In genomic region chr9:88991066-88992030, GRCh38 we compare ENCODE assay signal across 7 cellular contexts. TPM values are rescaled to one million over a fixed set of nuclear protein-coding genes. Genes with fewer than 3 reads are reported as not detected.
A peak's percentile ranks its signal among the peaks of the same experiment; 100 is the strongest.
DNase-seq lines count a peak whose midpoint lies in the region; ATAC-seq and TF ChIP-seq lines count a peak whose summit lies in the region.

S1PR3 (plus strand) TSS chr9:88991468; CDS start chr9:89001201, 9,733 bp downstream.

- peak within 1 kb of the TSS; percentile 87 for H3K4me2 ChIP-seq in fibroblast of lung (ENCODE audit: extremely low read depth, insufficient read depth, low read length)

- H3K27me3 Mint-ChIP-seq in HFFc6 (ENCODE audit: insufficient read depth), result no peaks in the 10 kb centered on the region; the same call in 1 of the 2 replicates
- peaks cover 26% of the 10 kb centered on the region for H3K27me3 Mint-ChIP-seq in activated CD8-positive, alpha-beta T cell treated with anti-CD3 and anti-CD28 coated beads for 36 hours
- H3K27me3 Mint-ChIP-seq in naive thymus-derived CD4-positive, alpha-beta T cell, result peaks cover 43 to 50% (median 45%) of the 10 kb centered on the region in 5 donors

- H3K27ac ChIP-seq in fibroblast of lung (ENCODE audit: insufficient read depth, low read length), result peak within 1 kb of the TSS; percentile 43
- no peak within 1 kb of the TSS for H3K27ac ChIP-seq in naive thymus-derived CD4-positive, alpha-beta T cell (ENCODE audit: low read depth, low read length)
- H3K27ac ChIP-seq in tibial nerve, result peak within 1 kb of the TSS; percentile 68 to 93 (median 84)

- H4K20me1 ChIP-seq in fibroblast of lung (ENCODE audit: control insufficient read depth, extremely low read depth, insufficient read depth, low read length), result no peaks in the 10 kb centered on the region

- POLR2A ChIA-PET in activated CD8-positive, alpha-beta T cell treated with anti-CD3 and anti-CD28 coated beads for 36 hours (lab: Charles Lee), result no interaction called here
- POLR2A ChIA-PET in naive thymus-derived CD4-positive, alpha-beta T cell (lab: Charles Lee), result no interaction called here

- H3K27ac Mint-ChIP-seq in HFFc6, result peak within 1 kb of the TSS; percentile 72; the same call in 1 of the 2 replicates
- H3K27ac Mint-ChIP-seq in activated CD8-positive, alpha-beta T cell treated with anti-CD3 and anti-CD28 coated beads for 36 hours, result no peak within 1 kb of the TSS
- no peak within 1 kb of the TSS for H3K27ac Mint-ChIP-seq in naive thymus-derived CD4-positive, alpha-beta T cell

- peak within 1 kb of the TSS; percentile 98 for H3K4me3 Mint-ChIP-seq in HFFc6
- H3K4me3 Mint-ChIP-seq in activated CD8-positive, alpha-beta T cell treated with anti-CD3 and anti-CD28 coated beads for 36 hours, result peak within 1 kb of the TSS; percentile 61
- H3K4me3 Mint-ChIP-seq in naive thymus-derived CD4-positive, alpha-beta T cell, result peak within 1 kb of the TSS; percentile 38 to 78 (median 56)

- CTCF ChIA-PET in activated CD8-positive, alpha-beta T cell treated with anti-CD3 and anti-CD28 coated beads for 36 hours (lab: Charles Lee), result interaction anchor here (1.0 to 1.4 kb wide), 2 partner anchors 10 to 38 kb away, joined by 3 read pairs; no protein-coding TSS in a partner anchor
- CTCF ChIA-PET in naive thymus-derived CD4-positive, alpha-beta T cell (lab: Charles Lee), result no interaction called here

- peak in 1 of 2 donors; percentile 58 for TF ChIP-seq POLR2A in tibial nerve (IDR thresholded peaks at IDR 0.05)

- H3K27me3 ChIP-seq in fibroblast of lung (ENCODE audit: control insufficient read depth, insufficient read depth, low read length), result no peaks in the 10 kb centered on the region
- H3K27me3 ChIP-seq in naive thymus-derived CD4-positive, alpha-beta T cell (ENCODE audit: control insufficient read depth in 2 of 2, insufficient read depth in 2 of 2, low read length in 2 of 2), result peaks cover 0 to 17% of the 10 kb centered on the region in 2 donors
- H3K27me3 ChIP-seq in tibial nerve, result no peaks in the 10 kb centered on the region

- DNase-seq in HFFc6 (no peak), fibroblast of lung (ENCODE audit: low read depth in 2 of 2) (peak; percentile 45 to 60), tibial nerve (ENCODE audit: low spot score in 2 of 2) (peak; percentile 29 to 31), NCI-H1417 (lab: John Stamatoyannopoulos, UW) (no peak)
- peak; percentile 42 for DNase-seq in activated CD8-positive, alpha-beta T cell treated with anti-CD3 and anti-CD28 coated beads for 36 hours
- peak in 5 of 9 donors; percentile 6 to 60 (median 13) for DNase-seq in naive thymus-derived CD4-positive, alpha-beta T cell

- H3K9me3 Mint-ChIP-seq in HFFc6, result no peaks in the 10 kb centered on the region
- no peaks in the 10 kb centered on the region for H3K9me3 Mint-ChIP-seq in activated CD8-positive, alpha-beta T cell treated with anti-CD3 and anti-CD28 coated beads for 36 hours
- peaks cover 0 to 2% (median 0%) of the 10 kb centered on the region in 11 donors for H3K9me3 Mint-ChIP-seq in naive thymus-derived CD4-positive, alpha-beta T cell

- no peaks in the 10 kb centered on the region for H3K36me3 Mint-ChIP-seq in HFFc6 (ENCODE audit: low read depth)
- no peaks in the 10 kb centered on the region for H3K36me3 Mint-ChIP-seq in activated CD8-positive, alpha-beta T cell treated with anti-CD3 and anti-CD28 coated beads for 36 hours (ENCODE audit: low read depth)
- H3K36me3 Mint-ChIP-seq in naive thymus-derived CD4-positive, alpha-beta T cell, result no peaks in the 10 kb centered on the region

- peak; percentile 38 for ATAC-seq in activated CD8-positive, alpha-beta T cell treated with anti-CD3 and anti-CD28 coated beads for 36 hours
- ATAC-seq in naive thymus-derived CD4-positive, alpha-beta T cell, result peak; percentile 39
- ATAC-seq in GM19351 (IDR thresholded peaks at IDR 0.05; ENCODE audit: unreplicated experiment), result no peak

- TF ChIP-seq CTCF in HFFc6 (IDR thresholded peaks at IDR 0.05), result peak; percentile 49
- no peak for TF ChIP-seq CTCF in activated CD8-positive, alpha-beta T cell treated with anti-CD3 and anti-CD28 coated beads for 36 hours (IDR thresholded peaks at IDR 0.05)
- TF ChIP-seq CTCF in fibroblast of lung (conservative IDR thresholded peaks at IDR 0.05 in 1 of 2, IDR thresholded peaks at IDR 0.05 in 1 of 2; ENCODE audit: low read depth in 1 of 2, low read length in 2 of 2), result no peak
- peak in 1 of 5 experiments; percentile 6 for TF ChIP-seq CTCF in tibial nerve (IDR thresholded peaks at IDR 0.05)

- peaks cover 25% of the 10 kb centered on the region for H3K79me2 ChIP-seq in fibroblast of lung (ENCODE audit: control insufficient read depth, insufficient read depth, low read length)

- H3K4me1 ChIP-seq in fibroblast of lung (ENCODE audit: control insufficient read depth, extremely low read depth, insufficient read depth, low read length) (peaks cover 16% of the 10 kb centered on the region), tibial nerve (peaks cover 0 to 69% (median 38%) of the 10 kb centered on the region in 4 donors)
- H3K4me1 ChIP-seq in naive thymus-derived CD4-positive, alpha-beta T cell (ENCODE audit: control insufficient read depth in 2 of 2, insufficient read depth in 2 of 2, low read length in 2 of 2), result peaks cover 0 to 19% of the 10 kb centered on the region in 2 donors

- TF ChIP-seq EP300 in tibial nerve (IDR thresholded peaks at IDR 0.05), result peak in 1 of 2 donors; percentile 60

- H3K9ac ChIP-seq in fibroblast of lung (ENCODE audit: insufficient read depth, low read length), result peak within 1 kb of the TSS; percentile 71

- H3K4me3 ChIP-seq in fibroblast of lung (replicated peaks in 1 of 4; ENCODE audit: control extremely low read depth in 1 of 4, insufficient read depth in 1 of 4, low read depth in 3 of 4, low read length in 4 of 4) (peak within 1 kb of the TSS; percentile 75 to 97 (median 84)), tibial nerve (peak within 1 kb of the TSS; percentile 63 to 91 (median 70))
- no peak within 1 kb of the TSS for H3K4me3 ChIP-seq in naive thymus-derived CD4-positive, alpha-beta T cell (ENCODE audit: low read length)

- peaks cover 63% of the 10 kb centered on the region for H3K4me1 Mint-ChIP-seq in HFFc6 (ENCODE audit: low read depth)
- peaks cover 26% of the 10 kb centered on the region for H3K4me1 Mint-ChIP-seq in activated CD8-positive, alpha-beta T cell treated with anti-CD3 and anti-CD28 coated beads for 36 hours (ENCODE audit: low read depth)
- H3K4me1 Mint-ChIP-seq in naive thymus-derived CD4-positive, alpha-beta T cell, result peaks cover 11 to 34% (median 24%) of the 10 kb centered on the region in 7 donors

- 1% methylated on average over 27 to 57 of the region's 93 CpGs for WGBS in tibial nerve, 2 donors

- H3K9me3 ChIP-seq in fibroblast of lung (ENCODE audit: control insufficient read depth, insufficient read depth, low read depth, low read length) (no peaks in the 10 kb centered on the region), tibial nerve (no peaks in the 10 kb centered on the region)
- H3K9me3 ChIP-seq in naive thymus-derived CD4-positive, alpha-beta T cell (ENCODE audit: control insufficient read depth in 2 of 3, low read length in 3 of 3), result no peaks in the 10 kb centered on the region

- peak within 1 kb of the TSS; percentile 73 for H2AFZ ChIP-seq in fibroblast of lung (ENCODE audit: low read length)

- no peaks in the 10 kb centered on the region for H3K36me3 ChIP-seq in fibroblast of lung (ENCODE audit: control insufficient read depth, insufficient read depth, low read length)
- no peaks in the 10 kb centered on the region for H3K36me3 ChIP-seq in naive thymus-derived CD4-positive, alpha-beta T cell (ENCODE audit: control insufficient read depth in 2 of 3, insufficient read depth in 3 of 3, low read length in 3 of 3)
- H3K36me3 ChIP-seq in tibial nerve, result no peaks in the 10 kb centered on the region

- intact Hi-C loops in activated CD8-positive, alpha-beta T cell treated with anti-CD3 and anti-CD28 coated beads for 36 hours (cut with micrococcal nuclease), result loop anchor here (10.0 kb wide), 1 partner anchor 157 kb away; no protein-coding TSS in a partner anchor
- intact Hi-C loops in naive thymus-derived CD4-positive, alpha-beta T cell (cut with micrococcal nuclease), result no loop called here

RNA-seq across cellular contexts. Expression of gene S1PR3, which starts in this region (rescaled TPM):
- total RNA-seq in HFFc6 (2021; fragmentation: NEBNext Ultra II Directional; extraction: Animal tissue kit (Norgen Biotek cat#: 25700)), result 10 to 100 TPM; 15.1 to 27.7 (median 23.9) TPM
- total RNA-seq in activated CD8-positive, alpha-beta T cell treated with anti-CD3 and anti-CD28 coated beads for 36 hours, result under 1 TPM; 0.36 to 0.58 TPM
- 20.5 and 23.1 TPM in 2 replicates for total RNA-seq in fibroblast of lung
- polyA plus RNA-seq in fibroblast of lung, result 23.8 and 29.9 TPM in 2 replicates
- polyA plus RNA-seq in fibroblast of lung (2012), result 23.6 and 28.4 TPM in 2 replicates
- 52.9 and 75.1 TPM in 2 replicates for polyA minus RNA-seq in fibroblast of lung (ENCODE audit: low replicate concordance)
- 10 to 100 TPM in 1 of 5 experiments, under 1 TPM in 2, not detected in 2; 0.19 to 26.0 (median 0.22) TPM for total RNA-seq in naive thymus-derived CD4-positive, alpha-beta T cell
- polyA plus RNA-seq in naive thymus-derived CD4-positive, alpha-beta T cell, result not detected
- 10 to 100 TPM; 13.0 to 25.8 (median 14.5) TPM for total RNA-seq in tibial nerve

Comparison
In these comparisons a context has a peak if more than half of its experiments do, and no peak if none do; other contexts are left out.
1. RNA of gene S1PR3 (polyA plus RNA-seq): 23.6 to 29.9 TPM in fibroblast of lung; not detected in naive thymus-derived CD4-positive, alpha-beta T cell; every median in the first group is over 10 times any median in the second.
2. Peak in DNase-seq and ATAC-seq in activated CD8-positive, alpha-beta T cell treated with anti-CD3 and anti-CD28 coated beads for 36 hours; RNA of the gene not detected or under 1 TPM.
3. DNase-seq: peak in fibroblast of lung (2 of 2), naive thymus-derived CD4-positive, alpha-beta T cell (5 of 9) and tibial nerve (2 of 2); none in HFFc6 (single experiment) and NCI-H1417 (0 of 3).
4. Peak in every context shown above with its lines, with median percentiles within 50 percentile points of each other: H3K4me3 Mint-ChIP-seq.